10 cellular contexts compared by ENCODE assay signal in genomic region chr19:4988770-4989251, GRCh38. TPM values are rescaled to one million over a fixed set of nuclear protein-coding genes. Genes with fewer than 3 reads are reported as not detected.
A peak's percentile ranks its signal among the peaks of the same experiment; 100 is the strongest.
DNase-seq lines count a peak whose midpoint lies in the region; ATAC-seq and TF ChIP-seq lines count a peak whose summit lies in the region.
"Had no signal": no experiment of that assay in that cellular context is flagged by ENCODE, and none has a peak within 500 bp of the region (broad histone marks: within the 10 kb centered on the region; RNA-seq: fewer than 3 reads in every experiment).

No MANE protein-coding gene starts in this region.

- H3K36me3 ChIP-seq in right atrium auricular region (no peaks in the 10 kb centered on the region), Karpas-422 (ENCODE audit: insufficient read depth, low read length) (no peaks in the 10 kb centered on the region), OCI-LY7 (ENCODE audit: insufficient read depth, low read length) (no peaks in the 10 kb centered on the region)

- peak overlapping the region; percentile 63; the same call in 1 of the 2 replicates for H3K27ac Mint-ChIP-seq in WTC11

- no peaks in the 10 kb centered on the region for H3K27me3 Mint-ChIP-seq in WTC11 (ENCODE audit: low read depth)

- H3K9me2 ChIP-seq in Karpas-422 (replicated peaks; ENCODE audit: insufficient read depth, low read length) (no peaks in the 10 kb centered on the region), OCI-LY7 (ENCODE audit: insufficient read depth, low read length) (no peaks in the 10 kb centered on the region)

- H3K4me2 ChIP-seq in Karpas-422 (ENCODE audit: low read depth, low read length, poor library complexity, severe bottlenecking), result no peak overlapping the region
- H3K4me2 ChIP-seq in OCI-LY7 (ENCODE audit: low read length), result no peak overlapping the region

- H3K4me1 ChIP-seq in right atrium auricular region (peaks cover 6 to 58% of the 10 kb centered on the region in 2 donors), Karpas-422 (ENCODE audit: low read length) (peaks cover 6% of the 10 kb centered on the region; the same call in 1 of the 2 replicates), OCI-LY7 (ENCODE audit: insufficient read depth, low read length, poor library complexity, severe bottlenecking) (no peaks in the 10 kb centered on the region)

- H3K9ac ChIP-seq in Karpas-422 (ENCODE audit: low read length), result no peak overlapping the region

- H2AFZ ChIP-seq in Karpas-422 (ENCODE audit: low read length), result no peak overlapping the region
- no peak overlapping the region for H2AFZ ChIP-seq in OCI-LY7 (ENCODE audit: low read length)

- peak; percentile 35 for ATAC-seq in WTC11
- no peak for ATAC-seq in HG03378 (IDR thresholded peaks at IDR 0.05; ENCODE audit: unreplicated experiment)
- ATAC-seq: HepG2 had no signal

- no TSS peak for BruUV-seq in OCI-LY7 (replicated peaks; lab: Mats Ljungman, UMichigan)

- CTCF ChIA-PET in WTC11 (lab: Charles Lee), result interaction anchor here (0.7 to 4.0 kb wide), 8 partner anchors 10 to 179 kb away, joined by 3 to 26 read pairs (median 4); no protein-coding TSS in a partner anchor
- CTCF ChIA-PET in OCI-LY7 (lab: Charles Lee; ENCODE audit: unreplicated experiment), result no interaction called here

- H3K27ac ChIP-seq in right atrium auricular region (peak overlapping the region; percentile 30 to 53), Karpas-422 (ENCODE audit: low read length) (no peak overlapping the region), OCI-LY7 (ENCODE audit: low read depth, low read length, poor library complexity, severe bottlenecking) (no peak overlapping the region)

- no peak overlapping the region for H3K4me3 Mint-ChIP-seq in WTC11

- no peak for TF ChIP-seq CTCF in WTC11 (IDR thresholded peaks at IDR 0.05)
- TF ChIP-seq CTCF in right atrium auricular region (IDR thresholded peaks at IDR 0.05), result no peak
- no peak for TF ChIP-seq CTCF in retinal pigment epithelial cell (conservative IDR thresholded peaks at IDR 0.05; ENCODE audit: low read depth, low read length)
- no peak for TF ChIP-seq CTCF in OCI-LY7 (conservative IDR thresholded peaks at IDR 0.05; ENCODE audit: low read length)

- H3K9me3 ChIP-seq in right atrium auricular region (no peaks in the 10 kb centered on the region), Karpas-422 (ENCODE audit: low read length) (no peaks in the 10 kb centered on the region), OCI-LY7 (ENCODE audit: low read length) (no peaks in the 10 kb centered on the region)

- no peaks in the 10 kb centered on the region for H3K9me3 Mint-ChIP-seq in WTC11

- H3K4me3 ChIP-seq in right atrium auricular region, result no peak overlapping the region
- H3K4me3 ChIP-seq in retinal pigment epithelial cell (ENCODE audit: low read length), result no peak overlapping the region
- no peak overlapping the region for H3K4me3 ChIP-seq in Karpas-422 (ENCODE audit: low read length)
- no peak overlapping the region for H3K4me3 ChIP-seq in OCI-LY7 (ENCODE audit: low read depth, low read length, poor library complexity, severe bottlenecking)

- intact Hi-C loops in OCI-LY7 (cut with micrococcal nuclease; ENCODE audit: unreplicated experiment), result no loop called here

- H3K27me3 ChIP-seq in right atrium auricular region (no peaks in the 10 kb centered on the region), Karpas-422 (ENCODE audit: low read length) (no peaks in the 10 kb centered on the region)

- H3K36me3 Mint-ChIP-seq in WTC11, result no peaks in the 10 kb centered on the region

- POLR2A ChIA-PET in WTC11 (lab: Charles Lee), result no interaction called here
- POLR2A ChIA-PET in OCI-LY7 (lab: Charles Lee), result interaction anchor here (0.6 kb wide), 1 partner anchor 288 kb away, joined by 3 read pairs; no protein-coding TSS in a partner anchor

- H4K20me1 ChIP-seq in Karpas-422 (ENCODE audit: insufficient read depth, low read depth, low read length) (peaks cover 21% of the 10 kb centered on the region; the same call in 1 of the 2 replicates), OCI-LY7 (ENCODE audit: insufficient read depth, low read length) (no peaks in the 10 kb centered on the region)

- H3K79me2 ChIP-seq in Karpas-422 (ENCODE audit: low read length) (peaks cover 63% of the 10 kb centered on the region), OCI-LY7 (ENCODE audit: insufficient read depth, low read depth, low read length) (no peaks in the 10 kb centered on the region)

- DNase-seq in EL, result peak; percentile 92
- no peak for DNase-seq in WTC11 (ENCODE audit: low spot score)
- DNase-seq in right atrium auricular region (ENCODE audit: low spot score), result peak; percentile 82
- peak; percentile 76 for DNase-seq in retinal pigment epithelial cell (ENCODE audit: low read depth)
- no peak for DNase-seq in Karpas-422
- no peak for DNase-seq in RPMI8226
- no peak for DNase-seq in OCI-LY7 (ENCODE audit: low spot score)
- DNase-seq: activated effector memory CD4-positive, alpha-beta T cell treated with anti-CD3 and anti-CD28 coated beads, Interleukin-2, amount 50 U/mL, for 16 hours had no signal

- H3K4me1 Mint-ChIP-seq in WTC11, result peaks cover 36% of the 10 kb centered on the region

TF ChIP-seq in WTC11, 78 proteins besides CTCF, POLR2A, EP300 and RAD21:
- TF ChIP-seq ZNF121 (CRISPR knock-in tag; IDR thresholded peaks at IDR 0.05), result 0 out of 2 replicates have a peak, but pooled peaks have one; percentile 25
- peak; percentile 83 for TF ChIP-seq PRDM15 (CRISPR knock-in tag; IDR thresholded peaks at IDR 0.05)
- no peak for TF ChIP-seq ZNF671 (CRISPR knock-in tag; IDR thresholded peaks at IDR 0.05)
- TF ChIP-seq GTF2I (CRISPR knock-in tag; conservative IDR thresholded peaks at IDR 0.05), result no peak

RNA-seq across cellular contexts. Expression of gene KDM4B, which starts 19.9 kb away (rescaled TPM):
- total RNA-seq in WTC11 (2021) (43.2 to 56.0 TPM (median 53.1 TPM) in 3 replicates), right atrium auricular region (10 to 100 TPM; 17.6 to 26.0 TPM), OCI-LY7 (2022) (36.3 and 44.2 TPM in 2 replicates)
- total RNA-seq in Karpas-422 (2014; rRNA removed; shearing (Covaris generic); ENCODE audit: low replicate concordance), result 50.8 and 59.7 TPM in 2 replicates
- total RNA-seq in OCI-LY7 (2014; rRNA removed; shearing (Covaris generic)), result 14.2 and 24.3 TPM in 2 replicates

Comparison
In these comparisons a context has a peak if more than half of its experiments do, and no peak if none do; other contexts are left out.
1. DNase-seq: peak in EL (single experiment), right atrium auricular region (single experiment) and retinal pigment epithelial cell (single experiment); none in WTC11 (single experiment), Karpas-422 (single experiment), RPMI8226 (single experiment) and OCI-LY7 (single experiment).
2. H3K27ac ChIP-seq: peak in right atrium auricular region (2 of 2); none in Karpas-422 (single experiment) and OCI-LY7 (single experiment).